28 cellular contexts compared by ENCODE assay signal in genomic region chr20:57164872-57165271, GRCh38.
"Had no signal": no experiment of that assay in that cellular context is flagged by ENCODE, and none has a peak within 500 bp of the region (broad histone marks: within the 10 kb centered on the region; RNA-seq: fewer than 3 reads in every experiment).

No MANE protein-coding gene starts in this region.

- H3K27me3 ChIP-seq: adrenal gland, body of pancreas, breast epithelium, SJSA1 had no signal

- H3K9me3 ChIP-seq: adrenal gland, body of pancreas, breast epithelium, SJSA1, SK-N-SH had no signal

- H3K4me3 ChIP-seq: adrenal gland, body of pancreas, breast epithelium, SJSA1 had no signal

- FAIRE-seq: astrocyte, TTC549 had no signal

- DNase-seq: activated CD4-positive, alpha-beta memory T cell treated with anti-CD3 and anti-CD28 coated beads for 36 hours; activated CD4-positive, alpha-beta T cell treated with anti-CD3 and anti-CD28 coated beads for 4 hours; activated CD4-positive, alpha-beta T cell treated with anti-CD3 and anti-CD28 coated beads, Interleukin-2, amount 50 U/mL, for 1 hour; activated CD4-positive, CD25-positive, alpha-beta regulatory T cell treated with anti-CD3 and anti-CD28 coated beads, Interleukin-2, amount 50 U/mL, for 72 hours; activated CD8-positive, alpha-beta memory T cell treated with anti-CD3 and anti-CD28 coated beads, Interleukin-2, amount 50 U/mL, for 4 hours; activated gamma-delta T cell treated with Interleukin-2 at 50 U/mL for 16 hours; activated naive CD4-positive, alpha-beta T cell treated with anti-CD3 and anti-CD28 coated beads for 36 hours; activated T-cell treated with anti-CD3 and anti-CD28 coated beads for 4 hours; activated T-cell treated with anti-CD3 and anti-CD28 coated beads, Interleukin-2, amount 50 U/mL, for 4 hours; adrenal gland; body of pancreas; caudate nucleus; Karpas-422; NCI-H1105; NCI-H1417 treated with DMSO at 0.1 percent for 48 hours; NCI-H1930; NCI-H2081 treated with DMSO at 0.1 percent for 48 hours; NCI-H226; NCI-H446 treated with DMSO at 0.1 percent for 48 hours; NCI-H524; SHP77 treated with DMSO at 0.1 percent for 48 hours; SK-N-SH had no signal

- H3K4me1 ChIP-seq: adrenal gland, body of pancreas, breast epithelium had no signal

- ATAC-seq: activated naive CD4-positive, alpha-beta T cell treated with anti-CD3 and anti-CD28 coated beads, Interleukin-2, amount 50 U/mL, for 72 hours; activated T-cell treated with anti-CD3 and anti-CD28 coated beads, Interleukin-2, amount 50 U/mL, for 4 hours; body of pancreas; Panc1 had no signal

- H3K27ac ChIP-seq: adrenal gland, body of pancreas, breast epithelium, SJSA1 had no signal

- H3K36me3 ChIP-seq: adrenal gland, breast epithelium, SJSA1 had no signal
